Comparison of ENCODE assay signal across 14 cellular contexts in genomic region chr1:24911651-24912144, GRCh38. TPM values are rescaled to one million over a fixed set of nuclear protein-coding genes. Genes with fewer than 3 reads are reported as not detected.
DNase-seq lines count a peak whose midpoint lies in the region; ATAC-seq, FAIRE-seq and TF ChIP-seq lines count a peak whose summit lies in the region.
"Had no signal": no experiment of that assay in that cellular context is flagged by ENCODE, and none has a peak within 500 bp of the region (broad histone marks: within the 10 kb centered on the region; RNA-seq: fewer than 3 reads in every experiment).

No MANE protein-coding gene starts in this region.

- ATAC-seq in CD8-positive, alpha-beta T cell = no peak
- no peak for ATAC-seq in esophagus mucosa
- no peak for ATAC-seq in GM19324 (IDR thresholded peaks at IDR 0.05; ENCODE audit: low FRiP score, unreplicated experiment)

- no peaks in the 10 kb centered on the region for H3K9me3 ChIP-seq in CD8-positive, alpha-beta T cell (ENCODE audit: low read length)
- H3K9me3 ChIP-seq in NT2/D1 (ENCODE audit: insufficient read depth, low read length) (peaks cover 5% of the 10 kb centered on the region; the same call in 1 of the 2 replicates), neuronal stem cell (replicated peaks in 1 of 2; ENCODE audit: control insufficient read depth in 2 of 2, insufficient read depth in 1 of 2, low read depth in 1 of 2, low read length in 2 of 2) (no peaks in the 10 kb centered on the region)
- H3K9me3 ChIP-seq: gastrocnemius medialis had no signal

- peaks cover 84% of the 10 kb centered on the region for H3K4me1 Mint-ChIP-seq in CD8-positive, alpha-beta T cell (ENCODE audit: low read depth)

- H2AK5ac ChIP-seq in neuronal stem cell (ENCODE audit: low read depth, low read length) = no peak overlapping the region

- H3K9ac ChIP-seq in NT2/D1 (ENCODE audit: insufficient read length, low read depth) = peak overlapping the region; percentile 22
- H3K9ac ChIP-seq in neuronal stem cell (ENCODE audit: low read depth, low read length, poor library complexity) = no peak overlapping the region

- H2BK5ac ChIP-seq in neuronal stem cell (ENCODE audit: low read length) = no peak overlapping the region

- H3K27ac Mint-ChIP-seq in CD8-positive, alpha-beta T cell = peak overlapping the region; percentile 100

- no peak overlapping the region for H2BK12ac ChIP-seq in neuronal stem cell (ENCODE audit: low read length)

- H3K4me3 ChIP-seq in CD8-positive, alpha-beta T cell (ENCODE audit: low read depth, low read length) = no peak overlapping the region
- H3K4me3 ChIP-seq in NT2/D1 (ENCODE audit: insufficient read length, low read depth) (no peak overlapping the region), bronchial epithelial cell (ENCODE audit: low read depth, low read length) (no peak overlapping the region), neuronal stem cell (ENCODE audit: low read length in 2 of 2) (no peak overlapping the region)
- H3K4me3 ChIP-seq: gastrocnemius medialis had no signal

- no peaks in the 10 kb centered on the region for H3K9me3 Mint-ChIP-seq in CD8-positive, alpha-beta T cell

- H3K14ac ChIP-seq in neuronal stem cell (ENCODE audit: low read length) = no peak overlapping the region

- H2BK120ac ChIP-seq in neuronal stem cell (ENCODE audit: low read depth, low read length) = no peak overlapping the region

- H3K23ac ChIP-seq in neuronal stem cell (ENCODE audit: low read depth, low read length, poor library complexity) = no peak overlapping the region

- peak overlapping the region; percentile 2 for H3K18ac ChIP-seq in neuronal stem cell (ENCODE audit: low read length)

- H3K4me3 Mint-ChIP-seq in CD8-positive, alpha-beta T cell = peak overlapping the region; percentile 77

- no peak overlapping the region for H3K4me2 ChIP-seq in neuronal stem cell (ENCODE audit: insufficient read depth, low read length, poor library complexity, severe bottlenecking)

- peaks cover 57% of the 10 kb centered on the region for H3K36me3 ChIP-seq in CD8-positive, alpha-beta T cell (ENCODE audit: insufficient read depth, low read length)
- H3K36me3 ChIP-seq in NT2/D1 (ENCODE audit: insufficient read depth, insufficient read length, low read length) = peaks cover 76% of the 10 kb centered on the region
- no peaks in the 10 kb centered on the region for H3K36me3 ChIP-seq in bronchial epithelial cell (ENCODE audit: control insufficient read depth, insufficient read depth, low read length)
- H3K36me3 ChIP-seq in neuronal stem cell (replicated peaks in 1 of 2; ENCODE audit: control insufficient read depth in 2 of 2, insufficient read depth in 2 of 2, low read length in 2 of 2) = no peaks in the 10 kb centered on the region
- H3K36me3 ChIP-seq: gastrocnemius medialis had no signal

- H3K4ac ChIP-seq in neuronal stem cell (ENCODE audit: low read length) = no peak overlapping the region

- CTCF ChIA-PET in CD8-positive, alpha-beta T cell (lab: Charles Lee) = interaction anchor here (1.0 to 6.8 kb wide), 9 partner anchors 11 to 125 kb away, joined by 3 to 100 read pairs (median 6); partner anchors contain the start of gene RUNX3

- H2AFZ ChIP-seq in neuronal stem cell (ENCODE audit: low read length) = no peak overlapping the region

- POLR2A ChIA-PET in CD8-positive, alpha-beta T cell (lab: Charles Lee) = interaction anchor here (0.7 to 9.4 kb wide), 10 partner anchors 8 to 127 kb away, joined by 3 to 195 read pairs (median 4); partner anchors contain the start of gene RUNX3

- no peak overlapping the region for H4K8ac ChIP-seq in neuronal stem cell (ENCODE audit: low read depth, low read length)

- intact Hi-C loops in CD8-positive, alpha-beta T cell (cut with DNase I, micrococcal nuclease) = loop anchor here (1.0 to 5.0 kb wide), 4 partner anchors 14 to 63 kb away; partner anchors contain the start of gene RUNX3 (in 2 of the 2)

- TF ChIP-seq CTCF in CD8-positive, alpha-beta T cell (IDR thresholded peaks at IDR 0.05) = no peak
- no peak for TF ChIP-seq CTCF in bronchial epithelial cell (IDR thresholded peaks at IDR 0.05; ENCODE audit: insufficient read depth, low read length, severe bottlenecking)

- no peak overlapping the region for H2BK15ac ChIP-seq in neuronal stem cell (ENCODE audit: low read length)

- H3K36me3 Mint-ChIP-seq in CD8-positive, alpha-beta T cell = peaks cover 80% of the 10 kb centered on the region

- H3K27me3 ChIP-seq in CD8-positive, alpha-beta T cell (ENCODE audit: insufficient read depth, low read length) = no peaks in the 10 kb centered on the region
- no peaks in the 10 kb centered on the region for H3K27me3 ChIP-seq in NT2/D1 (ENCODE audit: insufficient read depth, insufficient read length)
- H3K27me3 ChIP-seq in bronchial epithelial cell (ENCODE audit: control insufficient read depth, insufficient read depth, low read length) = no peaks in the 10 kb centered on the region
- peaks cover 0 to 59% (median 0%) of the 10 kb centered on the region in 3 experiments for H3K27me3 ChIP-seq in neuronal stem cell (ENCODE audit: control insufficient read depth in 3 of 3, insufficient read depth in 3 of 3, low read depth in 1 of 3, low read length in 3 of 3)
- H3K27me3 ChIP-seq: gastrocnemius medialis had no signal

- peaks cover 98% of the 10 kb centered on the region for H3K4me1 ChIP-seq in CD8-positive, alpha-beta T cell (ENCODE audit: insufficient read depth, low read length)
- H3K4me1 ChIP-seq in NT2/D1 (ENCODE audit: insufficient read depth, insufficient read length) (peaks cover 41% of the 10 kb centered on the region), neuronal stem cell (ENCODE audit: control insufficient read depth in 2 of 2, insufficient read depth in 1 of 2, low read depth in 1 of 2, low read length in 2 of 2) (peaks cover 0 to 6% of the 10 kb centered on the region in 2 donors)

- H3K27me3 Mint-ChIP-seq in CD8-positive, alpha-beta T cell (ENCODE audit: low read depth) = no peaks in the 10 kb centered on the region

- WGBS in neuronal stem cell (ENCODE audit: extremely low coverage in 2 of 2, insufficient read length in 2 of 2, insufficient replicate concordance in 1 of 2), 2 donors = no CpG with 5 or more reads among the region's 19 CpGs

- peak; percentile 58 for FAIRE-seq in bronchial epithelial cell (lab: Jason Lieb, UNC)
- FAIRE-seq: G401.6, HTR-8/SVneo had no signal

- peak in 1 of 7 experiments; percentile 31 for DNase-seq in CD8-positive, alpha-beta T cell
- DNase-seq in NT2/D1 (ENCODE audit: low read depth, low spot score) = no peak
- DNase-seq in bronchial epithelial cell (ENCODE audit: low read depth) = no peak
- DNase-seq in neuronal stem cell (ENCODE audit: low spot score) = no peak
- no peak for DNase-seq in DMS 273 treated with DMSO at 0.1 percent for 48 hours (lab: John Stamatoyannopoulos, UW)
- DNase-seq in NCI-H82 (lab: John Stamatoyannopoulos, UW) = no peak
- DNase-seq: islet precursor cell, NCI-H1092 had no signal

- H3K27ac ChIP-seq in CD8-positive, alpha-beta T cell (ENCODE audit: low read depth, low read length) = peak overlapping the region; percentile 90
- H3K27ac ChIP-seq in neuronal stem cell (replicated peaks; ENCODE audit: low read length) = no peak overlapping the region
- H3K27ac ChIP-seq: C4-2B, gastrocnemius medialis had no signal

- H4K91ac ChIP-seq in neuronal stem cell (ENCODE audit: low read depth, low read length, poor library complexity) = no peak overlapping the region

- no peaks in the 10 kb centered on the region for H3K79me1 ChIP-seq in neuronal stem cell (ENCODE audit: low read depth, low read length)

RNA-seq across cellular contexts. Expression of gene RUNX3, which starts 18.4 kb away (rescaled TPM):
- total RNA-seq in CD8-positive, alpha-beta T cell = 100 to 1,000 TPM; 423 to 424 TPM
- total RNA-seq in bronchial epithelial cell (0.13 and 0.26 TPM in 2 replicates), esophagus mucosa (1.6 TPM)
- polyA plus RNA-seq in neuronal stem cell (2013, experiment 1 of 2) = 0.15 TPM
- polyA plus RNA-seq in neuronal stem cell (2013, experiment 2 of 2) = 0.25 TPM

Comparison
In these comparisons a context has a peak if more than half of its experiments do, and no peak if none do; other contexts are left out.
1. RNA of gene RUNX3, which starts 18.4 kb away (total RNA-seq): 423 to 424 TPM in CD8-positive, alpha-beta T cell; 1.6 TPM in esophagus mucosa (single experiment) and 0.13 to 0.26 TPM in bronchial epithelial cell; every median in the first group is over 100 times any median in the second.